In the genomic region with DNA sequence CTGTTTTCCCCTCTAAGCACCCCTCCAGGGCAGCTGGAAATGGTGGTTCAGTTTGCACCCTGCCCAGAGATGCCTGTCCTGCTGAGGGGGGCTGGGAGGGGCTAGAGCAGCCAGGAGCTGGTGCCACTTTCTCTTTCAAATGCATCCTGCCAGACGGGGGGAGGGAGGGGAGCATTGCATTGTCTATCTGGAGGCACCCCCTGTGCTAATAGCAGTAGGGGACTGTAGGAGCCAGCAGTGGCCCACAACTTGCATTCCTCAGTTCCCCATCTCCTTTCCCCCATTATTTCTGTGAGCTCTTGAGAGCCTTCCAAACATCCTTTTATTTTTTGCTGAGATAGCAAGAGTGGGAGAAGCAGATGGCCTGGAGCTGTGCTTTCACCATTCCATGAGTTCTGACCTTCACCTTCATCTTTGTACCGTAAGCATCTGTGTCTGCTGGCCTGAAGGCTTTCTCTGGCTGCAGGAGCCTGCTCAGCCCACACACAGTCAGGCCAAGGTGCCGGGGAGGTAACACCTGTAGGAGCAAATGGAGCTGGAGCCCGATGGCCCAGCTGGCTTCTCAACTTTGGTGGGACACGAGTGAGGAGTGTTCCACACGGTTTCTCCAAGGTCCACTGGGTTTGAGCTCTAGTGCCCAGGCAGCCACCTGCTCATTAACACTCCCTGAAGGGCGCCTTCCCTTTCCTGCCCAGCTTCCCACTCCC, we compare ENCODE assay signal across 32 cellular contexts. TPM values are rescaled to one million over a fixed set of nuclear protein-coding genes. Genes with fewer than 3 reads are reported as not detected.
DNase-seq lines count a peak whose midpoint lies in the region; ATAC-seq, FAIRE-seq and TF ChIP-seq lines count a peak whose summit lies in the region.
"Had no signal": no experiment of that assay in that cellular context is flagged by ENCODE, and none has a peak within 500 bp of the region (broad histone marks: within the 10 kb centered on the region; RNA-seq: fewer than 3 reads in every experiment).

No MANE protein-coding gene starts in this region.

- H3K36me3 Mint-ChIP-seq in nephron (ENCODE audit: low read depth) (no peaks in the 10 kb centered on the region), osteocyte (ENCODE audit: unreplicated experiment) (no peaks in the 10 kb centered on the region)
- H3K36me3 Mint-ChIP-seq: CD4-positive, alpha-beta memory T cell; stimulated activated memory B cell treated with anti-CD40 and anti-IgM and Interleukin-4, amounts not matched to agents 10 μg/mL and 1 μg/mL and 100 μg/mL, for 72 hours; T-cell had no signal

- TF ChIP-seq EP300 in HepG2 (IDR thresholded peaks at IDR 0.05; ENCODE audit: low read depth in 2 of 2, low read length in 2 of 2): no peak
- no peak for TF ChIP-seq EP300 in HepG2 (CRISPR knock-in tag; IDR thresholded peaks at IDR 0.05; ENCODE audit: borderline replicate concordance)
- no peak for TF ChIP-seq EP300 in esophagus muscularis mucosa (IDR thresholded peaks at IDR 0.05)

- H3K36me3 ChIP-seq in HepG2 (replicated peaks in 1 of 2; ENCODE audit: control insufficient read depth in 1 of 2, insufficient read depth in 2 of 2, low read length in 2 of 2) (no peaks in the 10 kb centered on the region), right lobe of liver (no peaks in the 10 kb centered on the region), esophagus muscularis mucosa (no peaks in the 10 kb centered on the region)
- H3K36me3 ChIP-seq: gastrocnemius medialis, spleen, suprapubic skin had no signal

- no peaks in the 10 kb centered on the region for H4K20me1 ChIP-seq in HepG2 (ENCODE audit: insufficient read depth, low read length)

- H3K79me2 ChIP-seq in HepG2 (ENCODE audit: insufficient read depth, low read length): no peaks in the 10 kb centered on the region

- H3K27me3 ChIP-seq in HepG2 (ENCODE audit: control insufficient read depth in 1 of 2, insufficient read depth in 2 of 2, low read length in 2 of 2) (peaks cover 19 to 90% of the 10 kb centered on the region in 2 experiments), right lobe of liver (no peaks in the 10 kb centered on the region), esophagus muscularis mucosa (peaks cover 0 to 36% (median 0%) of the 10 kb centered on the region in 4 donors)
- H3K27me3 ChIP-seq: body of pancreas, SJSA1 had no signal

- POLR2A ChIA-PET in HepG2 (lab: Yijun Ruan, JAX): no interaction called here

- DNase-seq in HepG2 (ENCODE audit: low spot score) (no peak), right lobe of liver (no peak), esophagus muscularis mucosa (ENCODE audit: extremely low spot score) (no peak), SHP77 (lab: John Stamatoyannopoulos, UW) (no peak), RKO (ENCODE audit: low spot score) (no peak), osteocyte (ENCODE audit: extremely low spot score, unreplicated experiment) (no peak)
- DNase-seq: activated CD4-positive, alpha-beta T cell treated with anti-CD3 and anti-CD28 coated beads for 1 hour; activated CD8-positive, alpha-beta T cell treated with anti-CD3 and anti-CD28 coated beads, Interleukin-2, amount 10 ng/mL, durations not matched to agents 7 days and 5 days; activated gamma-delta T cell treated with Interleukin-2 at 50 U/mL for 16 hours; activated T-cell treated with anti-CD3 and anti-CD28 coated beads for 4 hours; body of pancreas; CD4-positive, alpha-beta memory T cell; DMS 273 treated with DMSO at 0.1 percent for 48 hours; effector CD4-positive, alpha-beta T cell; erythroblast; gastrocnemius medialis; KG1; NCI-H146; NCI-H510A treated with DMSO at 0.1 percent for 48 hours; occipital lobe; spleen; stimulated activated CD4-positive, alpha-beta T cell treated with anti-CD3 and anti-CD28 coated beads, Interleukin-4, amount 100 ng/mL, for 1 hour; T-cell had no signal

- in situ Hi-C loops in HepG2 (cut with HindIII; ENCODE audit: extremely low pct_ligation_motif_present, low pct_unique_long_range_greater_than_20kb): no loop called here

- TF ChIP-seq POLR2A in HepG2 (IDR thresholded peaks at IDR 0.05; ENCODE audit: insufficient read depth in 1 of 2, low read depth in 2 of 2, low read length in 2 of 2) (no peak), right lobe of liver (IDR thresholded peaks at IDR 0.05) (no peak), esophagus muscularis mucosa (IDR thresholded peaks at IDR 0.05; ENCODE audit: low read depth) (no peak)

- CTCF ChIA-PET in HepG2 (lab: Yijun Ruan, JAX; ENCODE audit: low intra/inter-chr PET ratio, low total read pairs): no interaction called here

- intact Hi-C loops in HepG2 (cut with micrococcal nuclease; ENCODE audit: unreplicated experiment) (no loop called here), right lobe of liver (cut with DNase I) (no loop called here), esophagus muscularis mucosa (cut with DNase I) (no loop called here)

- H3K4me3 ChIP-seq in HepG2 (replicated peaks in 1 of 3; ENCODE audit: insufficient read depth in 1 of 3, low read depth in 2 of 3, low read length in 3 of 3): no peak overlapping the region
- no peak overlapping the region for H3K4me3 ChIP-seq in right lobe of liver
- no peak overlapping the region for H3K4me3 ChIP-seq in esophagus muscularis mucosa
- H3K4me3 ChIP-seq: body of pancreas, gastrocnemius medialis, lung, SJSA1, spleen, suprapubic skin had no signal

- H3K9me3 ChIP-seq in HepG2 (ENCODE audit: low read length) (no peaks in the 10 kb centered on the region), right lobe of liver (no peaks in the 10 kb centered on the region), esophagus muscularis mucosa (no peaks in the 10 kb centered on the region)
- H3K9me3 ChIP-seq: body of pancreas, gastrocnemius medialis, SJSA1, spleen, suprapubic skin had no signal

- no peak overlapping the region for H3K27ac ChIP-seq in HepG2 (ENCODE audit: extremely low read length, insufficient read depth, low read length)
- no peak overlapping the region for H3K27ac ChIP-seq in right lobe of liver
- peak overlapping the region; percentile 26 to 86 (median 46) for H3K27ac ChIP-seq in esophagus muscularis mucosa (replicated peaks in 1 of 4)
- H3K27ac ChIP-seq: 22Rv1, body of pancreas, gastrocnemius medialis, SJSA1, spleen, suprapubic skin had no signal

- no peak overlapping the region for H2AFZ ChIP-seq in HepG2 (ENCODE audit: low read length)

- H3K4me2 ChIP-seq in HepG2 (ENCODE audit: low read depth, low read length): no peak overlapping the region

- no peak for ATAC-seq in HepG2
- no peak for ATAC-seq in right lobe of liver
- ATAC-seq in HG03039 (IDR thresholded peaks at IDR 0.05; ENCODE audit: unreplicated experiment): no peak
- ATAC-seq: activated CD8-positive, alpha-beta T cell treated with anti-CD3 and anti-CD28 coated beads, Interleukin-2, amount 10 ng/mL, durations not matched to agents 7 days and 5 days; body of pancreas; gastrocnemius medialis; Panc1; stimulated activated memory B cell treated with anti-CD40 and anti-IgM and Interleukin-4, amounts not matched to agents 10 μg/mL and 1 μg/mL and 100 μg/mL, for 72 hours; T-cell had no signal

- H3K9ac ChIP-seq in HepG2 (ENCODE audit: insufficient read depth, low read depth, low read length): no peak overlapping the region

- H3K4me1 Mint-ChIP-seq in nephron (peaks cover 54% of the 10 kb centered on the region), osteocyte (ENCODE audit: unreplicated experiment) (peaks cover 17% of the 10 kb centered on the region)

- H3K4me3 Mint-ChIP-seq in nephron (no peak overlapping the region), osteocyte (ENCODE audit: unreplicated experiment) (no peak overlapping the region)
- H3K4me3 Mint-ChIP-seq: activated CD8-positive, alpha-beta T cell treated with anti-CD3 and anti-CD28 coated beads, Interleukin-2, amount 10 ng/mL, durations not matched to agents 7 days and 5 days; CD4-positive, alpha-beta memory T cell; stimulated activated memory B cell treated with anti-CD40 and anti-IgM and Interleukin-4, amounts not matched to agents 10 μg/mL and 1 μg/mL and 100 μg/mL, for 72 hours; T-cell had no signal

- H3K9me3 Mint-ChIP-seq in nephron: no peaks in the 10 kb centered on the region
- no peaks in the 10 kb centered on the region for H3K9me3 Mint-ChIP-seq in osteocyte (ENCODE audit: unreplicated experiment)
- H3K9me3 Mint-ChIP-seq: CD4-positive, alpha-beta memory T cell; stimulated activated memory B cell treated with anti-CD40 and anti-IgM and Interleukin-4, amounts not matched to agents 10 μg/mL and 1 μg/mL and 100 μg/mL, for 72 hours; T-cell had no signal

- no peak for FAIRE-seq in HepG2 (lab: Jason Lieb, UNC)

- TF ChIP-seq CTCF in HepG2 (CRISPR knock-in tag; IDR thresholded peaks at IDR 0.05) (no peak), right lobe of liver (IDR thresholded peaks at IDR 0.05) (no peak), esophagus muscularis mucosa (IDR thresholded peaks at IDR 0.05) (no peak), nephron (IDR thresholded peaks at IDR 0.05; ENCODE audit: unreplicated experiment in 3 of 3) (no peak), osteocyte (IDR thresholded peaks at IDR 0.05) (no peak)

- H3K27ac Mint-ChIP-seq in nephron (peak overlapping the region in 2 of 3 experiments; percentile 24 to 32), osteocyte (ENCODE audit: unreplicated experiment) (no peak overlapping the region)
- H3K27ac Mint-ChIP-seq: activated CD8-positive, alpha-beta T cell treated with anti-CD3 and anti-CD28 coated beads, Interleukin-2, amount 10 ng/mL, durations not matched to agents 7 days and 5 days; CD4-positive, alpha-beta memory T cell; stimulated activated memory B cell treated with anti-CD40 and anti-IgM and Interleukin-4, amounts not matched to agents 10 μg/mL and 1 μg/mL and 100 μg/mL, for 72 hours; T-cell had no signal

- no TSS peak for BruUV-seq in HepG2 (replicated peaks; lab: Mats Ljungman, UMichigan)

- 1% methylated on average over 4 of the region's 7 CpGs for WGBS in HepG2 (ENCODE audit: low lambda C conversion rate)
- WGBS in right lobe of liver (ENCODE audit: insufficient coverage, low coverage, low lambda C conversion rate, missing lambda C conversion rate): 36% methylated on average over 5 of the region's 7 CpGs
- WGBS in esophagus muscularis mucosa: 80% methylated on average over 4 of the region's 7 CpGs

- no peak for TF ChIP-seq RAD21 in HepG2 (CRISPR knock-in tag; IDR thresholded peaks at IDR 0.05)

- H3K4me1 ChIP-seq in HepG2 (ENCODE audit: insufficient read depth, low read length) (no peaks in the 10 kb centered on the region), right lobe of liver (no peaks in the 10 kb centered on the region), esophagus muscularis mucosa (peaks cover 11 to 86% (median 27%) of the 10 kb centered on the region in 4 donors)
- H3K4me1 ChIP-seq: body of pancreas, gastrocnemius medialis had no signal

- peaks cover 52% of the 10 kb centered on the region for H3K27me3 Mint-ChIP-seq in nephron (ENCODE audit: low read depth)
- peaks cover 65% of the 10 kb centered on the region for H3K27me3 Mint-ChIP-seq in osteocyte (ENCODE audit: unreplicated experiment)

RNA-seq across cellular contexts. Expression of a gene that starts 5.2 kb away (rescaled TPM):
- total RNA-seq in HepG2 (2016; rRNA removed; fragmentation: Illumina TruSeq; extraction: Trizol) (not detected in 2 replicates), right lobe of liver (1 to 10 TPM in 4 of 6 experiments, under 1 TPM in 2; 0.64 to 5.0 (median 2.3) TPM), esophagus muscularis mucosa (10 to 100 TPM in 2 of 4 donors, 1 to 10 TPM in 2; 4.6 to 29.9 (median 15.6) TPM), osteocyte (0.24 TPM in 2 replicates)
- total RNA-seq in HepG2 (2016; cell fraction: cytosol; rRNA removed; fragmentation: Illumina TruSeq; extraction: Trizol; ENCODE audit: low read depth): not detected in 2 replicates
- total RNA-seq in HepG2 (2016; cell fraction: insoluble cytoplasmic fraction; rRNA removed; fragmentation: Illumina TruSeq; extraction: Trizol): not detected in 2 replicates
- total RNA-seq in HepG2 (2016; cell fraction: membrane; rRNA removed; fragmentation: Illumina TruSeq; extraction: Trizol): not detected in 2 replicates
- total RNA-seq in HepG2 (2016; cell fraction: nucleus; rRNA removed; fragmentation: Illumina TruSeq; extraction: Trizol): not detected in 2 replicates
- polyA plus RNA-seq in HepG2 (2011; rRNA removed): not detected in 2 replicates
- polyA plus RNA-seq in HepG2 (2011; cell fraction: cytosol; rRNA removed): not detected in 2 replicates
- polyA plus RNA-seq in HepG2 (2011; cell fraction: nucleus; rRNA removed): not detected in 2 replicates
- not detected in 2 replicates for polyA plus RNA-seq in HepG2 (2012)
- not detected in 2 replicates for polyA plus RNA-seq in HepG2 (2016; cell fraction: cytosol; fragmentation: Illumina TruSeq; extraction: Trizol; ENCODE audit: low read depth)
- not detected in 2 replicates for polyA plus RNA-seq in HepG2 (2016; cell fraction: insoluble cytoplasmic fraction; fragmentation: Illumina TruSeq; extraction: Trizol; ENCODE audit: low read depth)
- not detected in 2 replicates for polyA plus RNA-seq in HepG2 (2016; cell fraction: membrane; fragmentation: Illumina TruSeq; extraction: Trizol; ENCODE audit: low read depth)
- not detected in 2 replicates for polyA plus RNA-seq in HepG2 (2016; cell fraction: nucleus; fragmentation: Illumina TruSeq; extraction: Trizol; ENCODE audit: insufficient read depth, low read depth)
- polyA minus RNA-seq in HepG2 (2011; rRNA and poly(A)+ RNA removed; ENCODE audit: low replicate concordance): 0.05 TPM in 1 of 2 replicates, not detected in the other
- polyA minus RNA-seq in HepG2 (2011; cell fraction: cytosol; rRNA and poly(A)+ RNA removed): not detected in 2 replicates
- not detected in 2 replicates for polyA minus RNA-seq in HepG2 (2011; cell fraction: nucleus; rRNA and poly(A)+ RNA removed)
- total RNA-seq: activated CD8-positive, alpha-beta T cell treated with anti-CD3 and anti-CD28 coated beads, Interleukin-2, amount 10 ng/mL, durations not matched to agents 7 days and 5 days; CD4-positive, alpha-beta memory T cell; G401; T-cell had no signal
- polyA plus RNA-seq: CD4-positive, alpha-beta memory T cell had no signal

Comparison
In these comparisons a context has a peak if more than half of its experiments do, and no peak if none do; other contexts are left out.
1. H3K27ac ChIP-seq: peak in esophagus muscularis mucosa (4 of 4); none in HepG2 (single experiment) and right lobe of liver (0 of 3).